10 cellular contexts compared by ENCODE assay signal in the genomic region with DNA sequence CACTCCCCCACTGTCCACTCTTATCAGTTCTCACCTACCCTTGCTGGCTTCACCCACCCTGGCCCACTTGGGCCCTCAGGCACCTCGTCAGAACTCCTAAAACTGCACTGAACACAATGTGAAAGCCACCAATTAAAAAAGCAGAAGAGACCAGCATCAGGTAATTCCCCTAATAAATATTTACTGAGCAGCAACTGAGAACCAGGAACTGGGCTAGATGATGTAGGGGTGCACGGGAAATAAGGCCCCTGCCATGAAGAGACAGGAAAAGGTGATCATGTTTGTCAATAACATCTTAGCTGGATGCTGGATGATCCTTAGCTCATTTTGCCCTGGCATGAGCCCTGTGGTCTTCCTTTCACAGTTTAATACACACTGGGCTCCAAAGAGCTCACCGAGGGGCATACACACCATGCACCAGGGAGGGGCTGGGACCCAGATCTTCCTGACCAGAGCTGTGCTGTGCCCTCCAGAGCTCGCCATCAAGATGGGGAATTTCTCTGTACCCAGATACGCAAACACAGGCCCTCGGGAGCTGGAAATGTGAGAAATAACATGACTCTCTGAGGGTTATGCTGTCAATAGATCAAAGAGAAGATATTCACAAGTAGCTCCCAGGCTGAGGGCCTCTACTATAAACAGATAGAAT.
DNase-seq lines count a peak whose midpoint lies in the region; ATAC-seq and TF ChIP-seq lines count a peak whose summit lies in the region.
"Had no signal": no experiment of that assay in that cellular context is flagged by ENCODE, and none has a peak within 500 bp of the region (broad histone marks: within the 10 kb centered on the region; RNA-seq: fewer than 3 reads in every experiment).

No MANE protein-coding gene starts in this region.

- H3K27me3 ChIP-seq in gastrocnemius medialis, result no peaks in the 10 kb centered on the region

- ATAC-seq in HG02678 (IDR thresholded peaks at IDR 0.05; ENCODE audit: unreplicated experiment) (peak; percentile 90), HG03521 (IDR thresholded peaks at IDR 0.05; ENCODE audit: unreplicated experiment) (peak; percentile 88), gastrocnemius medialis (no peak)

- TF ChIP-seq POLR2A in GM19099 (IDR thresholded peaks at IDR 0.05; ENCODE audit: extremely low read depth, insufficient read length, low read depth) (peak; percentile 37), gastrocnemius medialis (IDR thresholded peaks at IDR 0.05) (no peak)

- no peak overlapping the region for H3K4me3 ChIP-seq in gastrocnemius medialis

- H3K36me3 ChIP-seq in gastrocnemius medialis, result no peaks in the 10 kb centered on the region

- intact Hi-C loops in gastrocnemius medialis (cut with DNase I; ENCODE audit: low total_unique reads), result no loop called here

- no peaks in the 10 kb centered on the region for H3K4me1 ChIP-seq in gastrocnemius medialis
- H3K4me1 ChIP-seq: parathyroid adenoma had no signal

- POLR2A ChIA-PET in GM10248 (lab: Yijun Ruan, JAX), result interaction anchor here (1.6 kb wide), 1 partner anchor 285 kb away, joined by 8 read pairs; a partner anchor contains a TSS

- CTCF ChIA-PET in GM10248 (lab: Yijun Ruan, JAX), result interaction anchor here (0.7 to 2.0 kb wide), 8 partner anchors 13 to 367 kb away, joined by 3 to 7 read pairs (median 3); no protein-coding TSS in a partner anchor

- in situ Hi-C loops in gastrocnemius medialis (cut with MboI; ENCODE audit: low sequenced_read_pairs in 4 of 4), result no loop called here

- DNase-seq in GM10248 (ENCODE audit: extremely low spot score), result peak; percentile 78
- no peak for DNase-seq in NCI-H1417 (lab: John Stamatoyannopoulos, UW)
- DNase-seq in gastrocnemius medialis, result no peak
- DNase-seq in NCI-H69 (lab: John Stamatoyannopoulos, UW), result no peak
- DNase-seq in NCI-H345 treated with DMSO at 0.1 percent for 48 hours (lab: John Stamatoyannopoulos, UW; ENCODE audit: unreplicated experiment), result no peak
- DNase-seq: Karpas-422 had no signal

- no peak overlapping the region for H3K27ac ChIP-seq in gastrocnemius medialis
- H3K27ac ChIP-seq: parathyroid adenoma had no signal

- TF ChIP-seq CTCF in GM10248 (IDR thresholded peaks at IDR 0.05; ENCODE audit: control extremely low read depth, extremely low read depth, low read depth, missing control alignments) (no peak), gastrocnemius medialis (IDR thresholded peaks at IDR 0.05 in 4 of 5, conservative IDR thresholded peaks at IDR 0.05 in 1 of 5) (no peak)

- no peaks in the 10 kb centered on the region for H3K9me3 ChIP-seq in gastrocnemius medialis

Comparison
In these comparisons a context has a peak if more than half of its experiments do, and no peak if none do; other contexts are left out.
1. ATAC-seq: peak in HG02678 (single experiment) and HG03521 (single experiment); none in gastrocnemius medialis (0 of 2).